Comparison of ENCODE assay signal across 7 cellular contexts in the genomic region with DNA sequence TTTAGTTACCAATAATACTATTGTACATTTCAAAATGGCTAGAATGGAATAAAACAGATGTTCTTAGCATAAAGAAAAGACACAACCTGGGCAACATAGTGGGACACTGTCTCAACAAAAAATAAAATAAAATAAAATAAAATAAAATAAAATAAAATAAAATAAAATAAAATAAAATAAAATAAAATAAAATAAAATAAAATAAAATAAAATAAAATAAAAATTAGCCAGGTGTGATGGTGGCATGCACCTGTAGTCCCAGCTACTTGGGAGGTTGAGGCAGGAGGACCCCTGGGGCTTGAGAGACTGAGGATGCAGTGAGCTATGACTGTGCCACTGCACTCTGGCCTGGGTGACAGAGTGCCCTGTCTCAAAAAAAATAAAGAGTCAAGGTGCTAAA. TPM values are rescaled to one million over a fixed set of nuclear protein-coding genes. Genes with fewer than 3 reads are reported as not detected.
"Had no signal": no experiment of that assay in that cellular context is flagged by ENCODE, and none has a peak within 500 bp of the region (broad histone marks: within the 10 kb centered on the region; RNA-seq: fewer than 3 reads in every experiment).

No MANE protein-coding gene starts in this region.

RNA-seq across cellular contexts. Expression of gene NOS1, which starts 37.1 kb away (rescaled TPM):
- total RNA-seq: activated naive CD8-positive, alpha-beta T cell treated with anti-CD3 and anti-CD28 coated beads for 36 hours; activated naive CD8-positive, alpha-beta T cell treated with anti-CD3 and anti-CD28 coated beads, Interleukin-2, amount 10 ng/mL, durations not matched to agents 7 days and 5 days; activated T-cell treated with anti-CD3 and anti-CD28 coated beads, Interleukin-2, amount 50 U/mL, for 72 hours; activated T-helper 1 cell treated with anti-CD3 and anti-CD28 coated beads, Interleukin-12 subunit alpha, Interleukin-12 subunit beta, Interleukin-2, Interleukin-4 antibody, amounts not matched to agents 30 ng/mL and 10 ng/mL and 1 ng/mL, durations not matched to agents 14 hours and 24 hours and 36 hours; activated T-helper 2 cell treated with anti-CD3 and anti-CD28 coated beads, Interferon-gamma antibody, Interleukin-2, Interleukin-4, amounts not matched to agents 10 μg/mL and 5 μg/mL and 100 μg/mL, durations not matched to agents 14 hours and 24 hours and 36 hours; cardiac muscle cell; chondrocyte had no signal
